Comparison of ENCODE assay signal across 8 cellular contexts in genomic region chr2:177724398-177725287, GRCh38.
DNase-seq lines count a peak whose midpoint lies in the region; ATAC-seq, FAIRE-seq and TF ChIP-seq lines count a peak whose summit lies in the region.

No MANE protein-coding gene starts in this region.

- H3K4me3 ChIP-seq in AG04449 (ENCODE audit: low read depth, low read length): no peak overlapping the region
- no peak overlapping the region for H3K4me3 ChIP-seq in KMS-11 (IDR thresholded peaks at IDR 0.05; ENCODE audit: insufficient read depth, low read depth, low read length)
- H3K4me3 ChIP-seq in SJCRH30: peak overlapping the region; percentile 16; the same call in 1 of the 2 replicates
- no peak overlapping the region for H3K4me3 ChIP-seq in gastrocnemius medialis

- H3K9me3 ChIP-seq in SJCRH30 (replicated peaks) (no peaks in the 10 kb centered on the region), gastrocnemius medialis (no peaks in the 10 kb centered on the region)

- H3K27ac ChIP-seq in KMS-11: no peak overlapping the region
- peak overlapping the region; percentile 17; the same call in 1 of the 2 replicates for H3K27ac ChIP-seq in SJCRH30
- no peak overlapping the region for H3K27ac ChIP-seq in gastrocnemius medialis

- peak; percentile 90 for FAIRE-seq in GM12891 (lab: Jason Lieb, UNC)

- H4K20me1 ChIP-seq in KMS-11 (ENCODE audit: insufficient read depth): no peaks in the 10 kb centered on the region

- no peaks in the 10 kb centered on the region for H3K4me1 ChIP-seq in KMS-11 (ENCODE audit: low read depth, poor library complexity, severe bottlenecking)
- peaks cover 11% of the 10 kb centered on the region for H3K4me1 ChIP-seq in SJCRH30
- peaks cover 0 to 10% of the 10 kb centered on the region in 2 donors for H3K4me1 ChIP-seq in gastrocnemius medialis

- TF ChIP-seq POLR2A in GM12891 (IDR thresholded peaks at IDR 0.05; ENCODE audit: low read depth, low read length) (no peak), gastrocnemius medialis (IDR thresholded peaks at IDR 0.05) (no peak)

- DNase-seq in AG04449 (ENCODE audit: low read depth, low spot score) (no peak), GM12891 (ENCODE audit: insufficient read length, low spot score) (peak; percentile 13), SJCRH30 (peak; percentile 61 to 85), amniotic stem cell (lab: John Stamatoyannopoulos, UW) (peak; percentile 16), hepatic stellate cell (ENCODE audit: low spot score) (peak; percentile 26), gastrocnemius medialis (peak in 1 of 2 donors; percentile 14)

- no peak overlapping the region for H3K9ac ChIP-seq in KMS-11

- no peak overlapping the region for H3K4me2 ChIP-seq in KMS-11

- H3K36me3 ChIP-seq in KMS-11 (ENCODE audit: insufficient read depth) (no peaks in the 10 kb centered on the region), SJCRH30 (no peaks in the 10 kb centered on the region), gastrocnemius medialis (no peaks in the 10 kb centered on the region)

- H2AFZ ChIP-seq in KMS-11 (ENCODE audit: low read depth): no peak overlapping the region

- POLR2A ChIA-PET in AG04449 (lab: Yijun Ruan, JAX): no interaction called here

- in situ Hi-C loops in gastrocnemius medialis (cut with MboI; ENCODE audit: low sequenced_read_pairs in 4 of 4): loop anchor here (5.0 to 25.0 kb wide), 5 partner anchors 237 to 560 kb away; no protein-coding TSS in a partner anchor

- TF ChIP-seq CTCF in AG04449 (IDR thresholded peaks at IDR 0.05; ENCODE audit: insufficient read depth, low read length, missing control alignments) (peak; percentile 81), KMS-11 (conservative IDR thresholded peaks at IDR 0.05; ENCODE audit: low read depth, low read length) (peak; percentile 98), gastrocnemius medialis (IDR thresholded peaks at IDR 0.05 in 4 of 5, conservative IDR thresholded peaks at IDR 0.05 in 1 of 5) (peak; percentile 51 to 81 (median 78))

- peak in 1 of 2 donors; percentile 73 for ATAC-seq in gastrocnemius medialis
- ATAC-seq in HG03521 (IDR thresholded peaks at IDR 0.05; ENCODE audit: unreplicated experiment): no peak

- H3K79me2 ChIP-seq in KMS-11 (ENCODE audit: insufficient read depth, low read depth): no peaks in the 10 kb centered on the region

- no peaks in the 10 kb centered on the region for H3K27me3 ChIP-seq in KMS-11 (ENCODE audit: insufficient read depth, low read depth)
- H3K27me3 ChIP-seq in SJCRH30: no peaks in the 10 kb centered on the region
- H3K27me3 ChIP-seq in gastrocnemius medialis: no peaks in the 10 kb centered on the region

- intact Hi-C loops in gastrocnemius medialis (cut with DNase I; ENCODE audit: low total_unique reads): loop anchor here (1.0 to 5.0 kb wide), 3 partner anchors 237 to 557 kb away; no protein-coding TSS in a partner anchor

- CTCF ChIA-PET in AG04449 (lab: Yijun Ruan, JAX): interaction anchor here (0.6 to 4.6 kb wide), 30 partner anchors 8 to 575 kb away, joined by 3 to 36 read pairs (median 4); no protein-coding TSS in a partner anchor

TF ChIP-seq in GM12891, 5 proteins besides CTCF, POLR2A, EP300 and RAD21:
- TF ChIP-seq POLR2AphosphoS5 (IDR thresholded peaks at IDR 0.05; ENCODE audit: low read depth, low read length) (no peak), POU2F2 (IDR thresholded peaks at IDR 0.05; ENCODE audit: low read depth, low read length) (no peak), TAF1 (IDR thresholded peaks at IDR 0.05; ENCODE audit: low read depth, low read length) (no peak), SPI1 (IDR thresholded peaks at IDR 0.05; ENCODE audit: low read depth, low read length) (no peak)
